ENCODE assay signal across 1 cellular context in the genomic region with DNA sequence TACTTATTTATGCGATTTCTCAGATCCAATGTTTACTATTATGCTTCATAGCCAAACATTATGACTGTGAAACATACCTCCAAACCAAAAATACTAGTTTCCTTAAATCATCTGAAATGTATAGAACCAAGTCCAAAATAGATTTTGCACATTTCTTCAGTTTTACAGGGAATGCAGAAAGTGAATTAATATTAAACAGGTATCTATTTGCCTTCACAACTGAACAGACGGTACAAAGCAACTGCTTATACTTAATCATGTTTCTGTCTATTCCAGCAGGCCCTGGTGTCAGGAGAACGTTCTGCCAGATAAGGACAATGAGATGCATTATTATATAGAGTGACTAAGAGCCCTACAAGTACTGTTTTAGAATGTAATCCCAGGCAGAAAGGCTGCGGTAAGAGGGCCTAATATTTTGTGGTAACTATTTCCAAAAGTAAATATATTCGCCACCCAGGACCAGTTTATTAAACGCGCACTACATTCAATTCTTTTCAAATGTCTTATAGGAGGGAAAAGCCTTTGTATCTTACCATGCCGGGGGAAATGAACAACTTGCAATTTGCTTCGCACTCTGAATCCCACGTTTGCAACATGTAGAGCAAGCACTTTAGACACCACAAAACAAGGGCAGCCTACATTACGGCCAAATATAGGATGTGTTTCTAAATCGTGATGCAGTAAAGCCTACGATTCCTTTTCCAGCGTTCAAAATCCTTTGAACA.
TF ChIP-seq lines count a peak whose summit lies in the region.

No MANE protein-coding gene starts in this region.

TF ChIP-seq in HepG2, 621 proteins besides CTCF, POLR2A, EP300 and RAD21 (continued from another document):
- TF ChIP-seq KLF9 (CRISPR knock-in tag; IDR thresholded peaks at IDR 0.05; ENCODE audit: low read depth): no peak
- no peak for TF ChIP-seq SCMH1 (CRISPR knock-in tag; IDR thresholded peaks at IDR 0.05; ENCODE audit: borderline replicate concordance)
- no peak for TF ChIP-seq TMF1 (CRISPR knock-in tag; IDR thresholded peaks at IDR 0.05; ENCODE audit: low read depth)
